ENCODE assay signal across 1 cellular context in genomic region chr5:38734353-38734752, GRCh38.
TF ChIP-seq lines count a peak whose summit lies in the region.

No MANE protein-coding gene starts in this region.

TF ChIP-seq in SK-N-SH, 30 proteins besides CTCF, POLR2A, EP300 and RAD21 (continued from another document):
- TF ChIP-seq REST (IDR thresholded peaks at IDR 0.05; ENCODE audit: low read depth, low read length) (no peak), JUND (IDR thresholded peaks at IDR 0.05) (no peak), GATA2 (CRISPR knock-in tag; IDR thresholded peaks at IDR 0.05) (no peak)
